Comparison of ENCODE assay signal across 8 cellular contexts in the genomic region with DNA sequence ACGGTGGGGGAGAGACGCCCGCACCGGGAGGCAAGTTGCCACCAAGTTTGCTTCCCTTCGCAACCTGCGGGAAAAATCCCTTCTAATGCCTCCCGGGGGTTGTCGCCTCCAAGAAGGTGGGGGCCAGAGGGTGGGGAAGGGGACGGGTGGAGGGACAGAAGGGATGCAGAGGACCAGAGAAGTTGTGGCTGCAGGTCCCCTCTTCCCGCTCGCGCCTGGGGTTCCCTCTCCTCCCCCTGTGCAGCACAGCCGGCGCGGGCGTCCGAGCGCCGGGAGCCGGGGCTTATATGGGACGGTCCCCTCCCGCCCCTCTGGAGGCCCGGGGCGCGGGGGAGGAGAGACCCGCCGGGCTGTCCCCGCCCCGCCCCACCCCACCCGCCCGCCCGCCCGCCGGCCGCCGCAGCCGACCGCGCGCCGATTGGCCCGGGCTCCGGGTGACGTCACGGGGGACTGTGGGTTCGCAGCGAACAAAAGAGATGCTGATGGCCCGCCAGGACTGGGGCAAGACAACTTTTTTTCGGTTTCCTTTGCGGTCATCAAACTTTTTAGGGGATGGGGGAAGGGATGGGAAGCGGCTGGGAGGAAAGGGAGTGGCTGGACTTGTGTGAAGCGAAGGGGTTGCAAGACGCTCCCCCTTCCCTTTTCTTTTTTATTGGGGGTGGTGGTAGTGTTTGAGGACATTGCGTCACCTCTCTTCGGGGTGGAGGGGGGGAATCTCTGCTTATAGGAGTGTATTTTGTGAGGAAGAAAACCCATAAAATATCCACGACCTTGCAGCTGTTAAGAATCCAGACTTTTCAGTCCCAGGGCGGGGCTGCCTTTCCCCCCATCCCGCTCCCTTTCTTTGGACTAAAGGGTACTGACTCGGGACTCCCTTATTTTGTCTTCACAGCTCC. TPM values are rescaled to one million over a fixed set of nuclear protein-coding genes. Genes with fewer than 3 reads are reported as not detected.
DNase-seq lines count a peak whose midpoint lies in the region; ATAC-seq and TF ChIP-seq lines count a peak whose summit lies in the region.

A gene (minus strand): TSS at position 260 of the 896 bp plus-strand sequence. CDS start 266 bp downstream, outside the sequence.

- H3K27me3 ChIP-seq in mononuclear cell (ENCODE audit: insufficient read depth, low read length), result peaks cover 91% of the 10 kb centered on the region

- H3K4me1 ChIP-seq in mononuclear cell (ENCODE audit: insufficient read depth, low read length), result peaks cover 18% of the 10 kb centered on the region

- peak within 1 kb of the TSS; percentile 70 for H3K4me3 ChIP-seq in epithelial cell of proximal tubule (ENCODE audit: low read depth, low read length)
- peak within 1 kb of the TSS; percentile 21 for H3K4me3 ChIP-seq in mononuclear cell (ENCODE audit: low read length)

- ATAC-seq in HG02981 (IDR thresholded peaks at IDR 0.05; ENCODE audit: unreplicated experiment), result peak; percentile 76

- no peak for TF ChIP-seq CTCF in epithelial cell of proximal tubule (conservative IDR thresholded peaks at IDR 0.05; ENCODE audit: low read depth, low read length)

- DNase-seq in NCI-H146 (lab: John Stamatoyannopoulos, UW), result peak; percentile 63
- DNase-seq in NCI-H146 treated with DMSO at 0.1 percent for 48 hours (lab: John Stamatoyannopoulos, UW; ENCODE audit: unreplicated experiment), result no peak
- DNase-seq in NCI-H748 (lab: John Stamatoyannopoulos, UW; ENCODE audit: unreplicated experiment), result peak; percentile 91
- peak; percentile 68 for DNase-seq in activated T-cell treated with anti-CD3 and anti-CD28 coated beads, Interleukin-2, amount 50 U/mL, for 1 hour
- no peak for DNase-seq in epithelial cell of proximal tubule (ENCODE audit: low read depth)
- DNase-seq in stimulated activated CD8-positive, alpha-beta memory T cell treated with anti-CD3 and anti-CD28 coated beads, Interleukin-4, amount 100 ng/mL, for 1 hour (ENCODE audit: low read depth in 2 of 2, low spot score in 1 of 2), result peak; percentile 21 to 31

- H3K9me3 ChIP-seq in mononuclear cell (ENCODE audit: low read depth, low read length), result no peaks in the 10 kb centered on the region

RNA-seq across cellular contexts. Expression of the gene that starts here (rescaled TPM):
- total RNA-seq in epithelial cell of proximal tubule (890 and 962 TPM in 2 replicates), mononuclear cell (4.6 TPM)

Comparison
In these comparisons a context has a peak if more than half of its experiments do, and no peak if none do; other contexts are left out.
1. RNA of the gene that starts here (total RNA-seq): 890 to 962 TPM in epithelial cell of proximal tubule; 4.6 TPM in mononuclear cell (single experiment); every median in the first group is over 100 times any median in the second.
2. DNase-seq: peak in NCI-H146 (single experiment), NCI-H748 (single experiment), activated T-cell treated with anti-CD3 and anti-CD28 coated beads, Interleukin-2, amount 50 U/mL, for 1 hour (single experiment) and stimulated activated CD8-positive, alpha-beta memory T cell treated with anti-CD3 and anti-CD28 coated beads, Interleukin-4, amount 100 ng/mL, for 1 hour (2 of 2); none in NCI-H146 treated with DMSO at 0.1 percent for 48 hours (single experiment) and epithelial cell of proximal tubule (single experiment).